8 cellular contexts compared by ENCODE assay signal in genomic region chr6:35146453-35146852, GRCh38. TPM values are rescaled to one million over a fixed set of nuclear protein-coding genes. Genes with fewer than 3 reads are reported as not detected.
DNase-seq lines count a peak whose midpoint lies in the region; ATAC-seq and TF ChIP-seq lines count a peak whose summit lies in the region.

No MANE protein-coding gene starts in this region.

- TF ChIP-seq CTCF in omental fat pad (IDR thresholded peaks at IDR 0.05): no peak

- no peak overlapping the region for H3K4me3 ChIP-seq in right cardiac atrium (ENCODE audit: low read length)

- peaks cover 17% of the 10 kb centered on the region for H3K27me3 Mint-ChIP-seq in activated T-cell treated with anti-CD3 and anti-CD28 coated beads, Interleukin-2, amount 50 U/mL, for 72 hours (ENCODE audit: low read depth)
- H3K27me3 Mint-ChIP-seq in activated T-cell treated with anti-CD3 and anti-CD28 coated beads, Interleukin-2, amount 50 U/mL, for 4 hours (ENCODE audit: low read depth): peaks cover 8% of the 10 kb centered on the region
- peaks cover 27% of the 10 kb centered on the region for H3K27me3 Mint-ChIP-seq in activated naive CD8-positive, alpha-beta T cell treated with anti-CD3 and anti-CD28 coated beads for 36 hours

- intact Hi-C loops in right cardiac atrium (cut with DNase I): loop anchor here (2.0 to 10.0 kb wide), 6 partner anchors 56 to 98 kb away; no protein-coding TSS in a partner anchor

- H3K4me1 ChIP-seq in right cardiac atrium (ENCODE audit: control insufficient read depth, insufficient read depth, low read length): no peaks in the 10 kb centered on the region

- H3K27ac ChIP-seq in right cardiac atrium (ENCODE audit: low read length): no peak overlapping the region

- ATAC-seq in activated T-cell treated with anti-CD3 and anti-CD28 coated beads, Interleukin-2, amount 50 U/mL, for 72 hours (replicated peaks in 1 of 2): peak; percentile 38 to 43
- ATAC-seq in activated T-cell treated with anti-CD3 and anti-CD28 coated beads, Interleukin-2, amount 50 U/mL, for 4 hours: no peak
- ATAC-seq in right cardiac atrium: peak; percentile 74 to 81
- no peak for ATAC-seq in omental fat pad (ENCODE audit: low FRiP score)

- peaks cover 33% of the 10 kb centered on the region for H3K4me1 Mint-ChIP-seq in activated T-cell treated with anti-CD3 and anti-CD28 coated beads, Interleukin-2, amount 50 U/mL, for 72 hours (ENCODE audit: low read depth)
- H3K4me1 Mint-ChIP-seq in activated T-cell treated with anti-CD3 and anti-CD28 coated beads, Interleukin-2, amount 50 U/mL, for 4 hours (ENCODE audit: low read depth): peaks cover 11% of the 10 kb centered on the region
- H3K4me1 Mint-ChIP-seq in activated naive CD8-positive, alpha-beta T cell treated with anti-CD3 and anti-CD28 coated beads for 36 hours: peaks cover 15% of the 10 kb centered on the region

- no peaks in the 10 kb centered on the region for H3K9me3 ChIP-seq in right cardiac atrium (ENCODE audit: control insufficient read depth, low read length)

- H3K9me3 Mint-ChIP-seq in activated T-cell treated with anti-CD3 and anti-CD28 coated beads, Interleukin-2, amount 50 U/mL, for 72 hours: no peaks in the 10 kb centered on the region
- no peaks in the 10 kb centered on the region for H3K9me3 Mint-ChIP-seq in activated T-cell treated with anti-CD3 and anti-CD28 coated beads, Interleukin-2, amount 50 U/mL, for 4 hours
- no peaks in the 10 kb centered on the region for H3K9me3 Mint-ChIP-seq in activated naive CD8-positive, alpha-beta T cell treated with anti-CD3 and anti-CD28 coated beads for 36 hours

- WGBS in right cardiac atrium: 68% methylated on average over 6 of the region's 6 CpGs

- no peaks in the 10 kb centered on the region for H3K36me3 Mint-ChIP-seq in activated T-cell treated with anti-CD3 and anti-CD28 coated beads, Interleukin-2, amount 50 U/mL, for 72 hours (ENCODE audit: insufficient read depth in 2 of 2)
- H3K36me3 Mint-ChIP-seq in activated T-cell treated with anti-CD3 and anti-CD28 coated beads, Interleukin-2, amount 50 U/mL, for 4 hours (ENCODE audit: insufficient read depth): no peaks in the 10 kb centered on the region
- H3K36me3 Mint-ChIP-seq in activated naive CD8-positive, alpha-beta T cell treated with anti-CD3 and anti-CD28 coated beads for 36 hours: no peaks in the 10 kb centered on the region

- no peak overlapping the region for H3K27ac Mint-ChIP-seq in activated T-cell treated with anti-CD3 and anti-CD28 coated beads, Interleukin-2, amount 50 U/mL, for 72 hours
- H3K27ac Mint-ChIP-seq in activated naive CD8-positive, alpha-beta T cell treated with anti-CD3 and anti-CD28 coated beads for 36 hours: no peak overlapping the region

- H3K4me3 Mint-ChIP-seq in activated T-cell treated with anti-CD3 and anti-CD28 coated beads, Interleukin-2, amount 50 U/mL, for 72 hours: no peak overlapping the region
- H3K4me3 Mint-ChIP-seq in activated T-cell treated with anti-CD3 and anti-CD28 coated beads, Interleukin-2, amount 50 U/mL, for 4 hours: no peak overlapping the region
- H3K4me3 Mint-ChIP-seq in activated naive CD8-positive, alpha-beta T cell treated with anti-CD3 and anti-CD28 coated beads for 36 hours: no peak overlapping the region

- no peaks in the 10 kb centered on the region for H3K27me3 ChIP-seq in right cardiac atrium (ENCODE audit: control insufficient read depth, insufficient read depth)

- peak; percentile 42 to 46 for DNase-seq in activated T-cell treated with anti-CD3 and anti-CD28 coated beads, Interleukin-2, amount 50 U/mL, for 72 hours
- no peak for DNase-seq in activated T-cell treated with anti-CD3 and anti-CD28 coated beads, Interleukin-2, amount 50 U/mL, for 4 hours
- DNase-seq in MV-4-11 (lab: John Stamatoyannopoulos, UW) (peak; percentile 18), right cardiac atrium (peak; percentile 41 to 67 (median 62)), omental fat pad (ENCODE audit: low spot score) (no peak), activated T-cell treated with anti-CD3 and anti-CD28 coated beads for 4 hours (no peak)
- peak; percentile 26 for DNase-seq in activated naive CD8-positive, alpha-beta T cell treated with anti-CD3 and anti-CD28 coated beads for 36 hours
- DNase-seq in stimulated activated CD8-positive, alpha-beta memory T cell treated with anti-CD3 and anti-CD28 coated beads, Interleukin-4, amount 100 ng/mL, for 48 hours: peak; percentile 56

RNA-seq across cellular contexts. Expression of gene TCP11, which starts 5.3 kb away (rescaled TPM):
- total RNA-seq in activated T-cell treated with anti-CD3 and anti-CD28 coated beads, Interleukin-2, amount 50 U/mL, for 72 hours: not detected
- not detected for total RNA-seq in activated T-cell treated with anti-CD3 and anti-CD28 coated beads, Interleukin-2, amount 50 U/mL, for 4 hours
- total RNA-seq in activated naive CD8-positive, alpha-beta T cell treated with anti-CD3 and anti-CD28 coated beads for 36 hours: not detected
- total RNA-seq in right cardiac atrium (not detected), omental fat pad (not detected)
- polyA plus RNA-seq in right cardiac atrium: 0.07 TPM

Comparison
In these comparisons a context has a peak if more than half of its experiments do, and no peak if none do; other contexts are left out.
1. ATAC-seq: peak in activated T-cell treated with anti-CD3 and anti-CD28 coated beads, Interleukin-2, amount 50 U/mL, for 72 hours (2 of 2) and right cardiac atrium (2 of 2); none in activated T-cell treated with anti-CD3 and anti-CD28 coated beads, Interleukin-2, amount 50 U/mL, for 4 hours (0 of 2) and omental fat pad (single experiment).
2. DNase-seq: peak in activated T-cell treated with anti-CD3 and anti-CD28 coated beads, Interleukin-2, amount 50 U/mL, for 72 hours (2 of 2), MV-4-11 (single experiment), activated naive CD8-positive, alpha-beta T cell treated with anti-CD3 and anti-CD28 coated beads for 36 hours (single experiment), right cardiac atrium (3 of 3) and stimulated activated CD8-positive, alpha-beta memory T cell treated with anti-CD3 and anti-CD28 coated beads, Interleukin-4, amount 100 ng/mL, for 48 hours (single experiment); none in activated T-cell treated with anti-CD3 and anti-CD28 coated beads, Interleukin-2, amount 50 U/mL, for 4 hours (single experiment), omental fat pad (single experiment) and activated T-cell treated with anti-CD3 and anti-CD28 coated beads for 4 hours (single experiment).